18 cellular contexts compared by ENCODE assay signal in the genomic region with DNA sequence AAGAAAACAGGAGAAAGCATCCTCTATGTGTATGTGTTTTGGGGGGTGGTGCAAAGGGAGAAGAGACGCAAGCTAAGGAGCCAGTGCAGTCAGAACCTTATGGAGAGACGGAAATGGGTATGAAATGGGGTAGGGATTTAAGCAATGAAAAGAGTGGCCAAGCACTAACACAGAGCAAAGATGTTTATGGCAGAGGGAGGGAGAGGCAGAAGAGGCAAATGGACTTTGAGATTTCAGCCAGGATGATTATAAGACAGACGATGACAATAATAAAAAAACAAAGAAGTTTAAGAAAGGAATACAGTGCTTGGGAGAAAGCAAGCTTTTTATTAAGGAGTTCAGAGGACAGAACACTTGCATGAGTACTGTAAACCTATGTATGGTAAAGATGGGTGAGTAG. TPM values are rescaled to one million over a fixed set of nuclear protein-coding genes. Genes with fewer than 3 reads are reported as not detected.
DNase-seq lines count a peak whose midpoint lies in the region; ATAC-seq and TF ChIP-seq lines count a peak whose summit lies in the region.
"Had no signal": no experiment of that assay in that cellular context is flagged by ENCODE, and none has a peak within 500 bp of the region (broad histone marks: within the 10 kb centered on the region; RNA-seq: fewer than 3 reads in every experiment).

No MANE protein-coding gene starts in this region.

- 54 to 65% methylated on average over 3 of the region's 3 CpGs for WGBS in transverse colon (ENCODE audit: low coverage in 1 of 2), 2 donors

- peaks cover 0 to 19% (median 6%) of the 10 kb centered on the region in 4 donors for H3K4me1 ChIP-seq in transverse colon
- H3K4me1 ChIP-seq: A549 had no signal

- H3K27me3 Mint-ChIP-seq in T-helper 17 cell = no peaks in the 10 kb centered on the region
- H3K27me3 Mint-ChIP-seq in chondrocyte (ENCODE audit: low read depth) = no peaks in the 10 kb centered on the region
- no peaks in the 10 kb centered on the region for H3K27me3 Mint-ChIP-seq in nephron progenitor cell (ENCODE audit: low read depth, poor library complexity)
- no peaks in the 10 kb centered on the region for H3K27me3 Mint-ChIP-seq in T-helper 2 cell treated with Interferon-gamma antibody and Interleukin-4, amounts not matched to agents 5 μg/mL and 100 μg/mL, for 36 hours (ENCODE audit: low read depth)
- H3K27me3 Mint-ChIP-seq: CD4-positive, alpha-beta memory T cell had no signal

- TF ChIP-seq POLR2A in transverse colon (IDR thresholded peaks at IDR 0.05) = no peak

- ATAC-seq in T-helper 17 cell = no peak
- ATAC-seq: GM23338 had no signal

- peaks cover 0 to 6% (median 3%) of the 10 kb centered on the region in 4 donors for H3K36me3 ChIP-seq in transverse colon

- peak overlapping the region; percentile 86 for H3K27ac Mint-ChIP-seq in T-helper 17 cell
- H3K27ac Mint-ChIP-seq in chondrocyte (ENCODE audit: unreplicated experiment) = peak overlapping the region; percentile 3
- H3K27ac Mint-ChIP-seq in nephron progenitor cell = peak overlapping the region; percentile 14
- H3K27ac Mint-ChIP-seq in T-helper 2 cell treated with Interferon-gamma antibody and Interleukin-4, amounts not matched to agents 5 μg/mL and 100 μg/mL, for 36 hours = no peak overlapping the region
- H3K27ac Mint-ChIP-seq: CD4-positive, alpha-beta memory T cell; GM23338 had no signal

- no peak overlapping the region for H3K4me3 ChIP-seq in transverse colon
- H3K4me3 ChIP-seq: A549, GM23338 had no signal

- no peak for TF ChIP-seq EP300 in transverse colon (IDR thresholded peaks at IDR 0.05; ENCODE audit: low read depth)

- H3K9me3 ChIP-seq in T-helper 17 cell (ENCODE audit: control insufficient read depth, low read length, poor library complexity, severe bottlenecking) (no peaks in the 10 kb centered on the region), transverse colon (no peaks in the 10 kb centered on the region)
- H3K9me3 ChIP-seq: A549 had no signal

- intact Hi-C loops in transverse colon (cut with DNase I; ENCODE audit: low total_unique reads) = loop anchor here (5.0 kb wide), 1 partner anchor 246 kb away; no protein-coding TSS in a partner anchor

- H3K27me3 ChIP-seq in transverse colon = no peaks in the 10 kb centered on the region

- H3K4me3 Mint-ChIP-seq in T-helper 17 cell (no peak overlapping the region), chondrocyte (ENCODE audit: unreplicated experiment) (no peak overlapping the region), nephron progenitor cell (no peak overlapping the region)
- H3K4me3 Mint-ChIP-seq in T-helper 2 cell treated with Interferon-gamma antibody and Interleukin-4, amounts not matched to agents 5 μg/mL and 100 μg/mL, for 36 hours = no peak overlapping the region
- H3K4me3 Mint-ChIP-seq: GM23338, H9 had no signal

- DNase-seq in T-helper 17 cell (no peak), chondrocyte (ENCODE audit: low spot score) (no peak), nephron progenitor cell (no peak), transverse colon (no peak), ACHN (no peak), DMS153 (lab: John Stamatoyannopoulos, UW) (no peak)
- no peak for DNase-seq in T-helper 2 cell treated with Interferon-gamma antibody and Interleukin-4, amounts not matched to agents 5 μg/mL and 100 μg/mL, for 36 hours (ENCODE audit: low spot score)
- DNase-seq: 8988T; C1 segment of cervical spinal cord; Calu3; CD4-positive, alpha-beta memory T cell; COR-L47; DMS53; DMS79 treated with DMSO at 0.1 percent for 48 hours; GF-D8; H9 had no signal

- in situ Hi-C loops in transverse colon (cut with MboI; ENCODE audit: low pct_ligation_motif_present in 1 of 4, low pct_unique_long_range_greater_than_20kb in 1 of 4, low sequenced_read_pairs in 3 of 4) (no loop called here), ACHN (cut with HindIII; ENCODE audit: low pct_ligation_motif_present, low pct_unique_long_range_greater_than_20kb, low sequenced_read_pairs) (no loop called here)

- H3K9me3 Mint-ChIP-seq in chondrocyte (ENCODE audit: low read depth) (no peaks in the 10 kb centered on the region), nephron progenitor cell (no peaks in the 10 kb centered on the region)
- H3K9me3 Mint-ChIP-seq in T-helper 2 cell treated with Interferon-gamma antibody and Interleukin-4, amounts not matched to agents 5 μg/mL and 100 μg/mL, for 36 hours = no peaks in the 10 kb centered on the region
- H3K9me3 Mint-ChIP-seq: CD4-positive, alpha-beta memory T cell; GM23338; H9 had no signal

- H3K36me3 Mint-ChIP-seq in T-helper 17 cell (ENCODE audit: low read depth) = peaks cover 5% of the 10 kb centered on the region
- peaks cover 5% of the 10 kb centered on the region for H3K36me3 Mint-ChIP-seq in chondrocyte (ENCODE audit: low read depth)
- H3K36me3 Mint-ChIP-seq in nephron progenitor cell (ENCODE audit: low read depth) = peaks cover 9% of the 10 kb centered on the region
- H3K36me3 Mint-ChIP-seq in T-helper 2 cell treated with Interferon-gamma antibody and Interleukin-4, amounts not matched to agents 5 μg/mL and 100 μg/mL, for 36 hours (ENCODE audit: low read depth) = peaks cover 11% of the 10 kb centered on the region

- peaks cover 7% of the 10 kb centered on the region for H3K4me1 Mint-ChIP-seq in T-helper 17 cell
- peaks cover 37% of the 10 kb centered on the region for H3K4me1 Mint-ChIP-seq in chondrocyte (ENCODE audit: low read depth)
- no peaks in the 10 kb centered on the region for H3K4me1 Mint-ChIP-seq in nephron progenitor cell
- H3K4me1 Mint-ChIP-seq in T-helper 2 cell treated with Interferon-gamma antibody and Interleukin-4, amounts not matched to agents 5 μg/mL and 100 μg/mL, for 36 hours (ENCODE audit: low read depth) = no peaks in the 10 kb centered on the region

- peak overlapping the region in 3 of 4 donors; percentile 7 to 36 (median 16) for H3K27ac ChIP-seq in transverse colon
- H3K27ac ChIP-seq: A549 had no signal

- TF ChIP-seq CTCF in chondrocyte (IDR thresholded peaks at IDR 0.05) = no peak
- TF ChIP-seq CTCF in nephron progenitor cell (IDR thresholded peaks at IDR 0.05) = no peak
- no peak for TF ChIP-seq CTCF in transverse colon (IDR thresholded peaks at IDR 0.05)

RNA-seq across cellular contexts. Expression of a gene that starts 44.6 kb away (rescaled TPM):
- total RNA-seq in T-helper 17 cell (10 to 100 TPM; 55.0 to 61.6 TPM), chondrocyte (48.1 to 56.9 TPM (median 48.3 TPM) in 3 replicates), transverse colon (10 to 100 TPM; 25.1 to 70.3 (median 42.7) TPM)
